ENCODE assay signal across 9 cellular contexts in genomic region chr6:163554032-163554431, GRCh38.
A peak's percentile ranks its signal among the peaks of the same experiment; 100 is the strongest.
DNase-seq lines count a peak whose midpoint lies in the region; ATAC-seq, FAIRE-seq and TF ChIP-seq lines count a peak whose summit lies in the region.
"Had no signal": no experiment of that assay in that cellular context is flagged by ENCODE, and none has a peak within 500 bp of the region (broad histone marks: within the 10 kb centered on the region; RNA-seq: fewer than 3 reads in every experiment).

No MANE protein-coding gene starts in this region.

- H3K27ac ChIP-seq in Panc1 (ENCODE audit: low read length) (no peak overlapping the region), left ventricle myocardium inferior (replicated peaks) (peak overlapping the region; percentile 13)

- TF ChIP-seq CTCF in Panc1 (IDR thresholded peaks at IDR 0.05): no peak
- TF ChIP-seq CTCF in left ventricle myocardium inferior (IDR thresholded peaks at IDR 0.05; ENCODE audit: borderline replicate concordance): no peak
- TF ChIP-seq CTCF in mucosa of descending colon (IDR thresholded peaks at IDR 0.05): no peak

- ATAC-seq in Panc1 (0 out of 2 replicates have a peak, but pooled peaks have one; percentile 48), sciatic nerve (peak; percentile 11), mucosa of descending colon (no peak), HG02759 (IDR thresholded peaks at IDR 0.05; ENCODE audit: unreplicated experiment) (no peak)

- peak; percentile 20 for FAIRE-seq in GM12891 (lab: Jason Lieb, UNC)

- intact Hi-C loops in Panc1 (cut with micrococcal nuclease; ENCODE audit: unreplicated experiment): loop anchor here (5.0 kb wide), 1 partner anchor 132 kb away; no protein-coding TSS in a partner anchor
- intact Hi-C loops in left ventricle myocardium inferior (cut with micrococcal nuclease): loop anchor here (10.0 kb wide), 1 partner anchor 109 kb away; no protein-coding TSS in a partner anchor
- intact Hi-C loops in sciatic nerve (cut with DNase I): loop anchor here (10.0 kb wide), 1 partner anchor 119 kb away; no protein-coding TSS in a partner anchor
- intact Hi-C loops in mucosa of descending colon (cut with DNase I, micrococcal nuclease): no loop called here

- H3K4me3 ChIP-seq in Panc1 (ENCODE audit: low read depth in 2 of 2, low read length in 2 of 2): no peak overlapping the region
- no peak overlapping the region for H3K4me3 ChIP-seq in left ventricle myocardium inferior
- H3K4me3 ChIP-seq in mucosa of descending colon: no peak overlapping the region

- in situ Hi-C loops in Panc1 (cut with HindIII; ENCODE audit: low pct_unique_long_range_greater_than_20kb, low sequenced_read_pairs): no loop called here

- H3K36me3 ChIP-seq in Panc1 (ENCODE audit: control insufficient read depth, insufficient read depth, low read length) (no peaks in the 10 kb centered on the region), left ventricle myocardium inferior (peaks cover 24% of the 10 kb centered on the region), mucosa of descending colon (ENCODE audit: low read depth) (no peaks in the 10 kb centered on the region)

- POLR2A ChIA-PET in Panc1 (lab: Charles Lee): interaction anchor here (0.5 kb wide), 1 partner anchor 218 kb away, joined by 4 read pairs; no protein-coding TSS in a partner anchor

- H3K9me3 ChIP-seq in Panc1 (ENCODE audit: control insufficient read depth, insufficient read depth, low read depth, low read length): no peaks in the 10 kb centered on the region
- peaks cover 6% of the 10 kb centered on the region for H3K9me3 ChIP-seq in left ventricle myocardium inferior (replicated peaks)
- no peaks in the 10 kb centered on the region for H3K9me3 ChIP-seq in mucosa of descending colon

- DNase-seq in GM12891 (ENCODE audit: insufficient read length, low spot score): no peak
- no peak for DNase-seq in Panc1 (ENCODE audit: low read depth, low spot score)
- no peak for DNase-seq in left ventricle myocardium inferior
- no peak for DNase-seq in sciatic nerve (ENCODE audit: low spot score)
- DNase-seq in mucosa of descending colon: no peak
- no peak for DNase-seq in stimulated activated CD8-positive, alpha-beta memory T cell treated with anti-CD3 and anti-CD28 coated beads, Interleukin-4, amount 100 ng/mL, for 48 hours
- DNase-seq: NCI-H2029, NCI-H510A had no signal

- no peaks in the 10 kb centered on the region for H3K4me1 ChIP-seq in Panc1 (ENCODE audit: control insufficient read depth, insufficient read depth, low read length)
- peaks cover 83% of the 10 kb centered on the region for H3K4me1 ChIP-seq in left ventricle myocardium inferior
- no peaks in the 10 kb centered on the region for H3K4me1 ChIP-seq in mucosa of descending colon (ENCODE audit: low read depth)

- CTCF ChIA-PET in Panc1 (lab: Charles Lee): no interaction called here

- no peaks in the 10 kb centered on the region for H3K27me3 ChIP-seq in Panc1 (ENCODE audit: control insufficient read depth, insufficient read depth, low read length)
- H3K27me3 ChIP-seq in left ventricle myocardium inferior (ENCODE audit: low read depth): no peaks in the 10 kb centered on the region

- BruUV-seq in Panc1 (replicated peaks; lab: Mats Ljungman, UMichigan): no TSS peak

- no peak for TF ChIP-seq POLR2A in GM12891 (IDR thresholded peaks at IDR 0.05; ENCODE audit: low read depth, low read length)

TF ChIP-seq in GM12891, 5 proteins besides CTCF, POLR2A, EP300 and RAD21:
- no peak for TF ChIP-seq TAF1 (IDR thresholded peaks at IDR 0.05; ENCODE audit: low read depth, low read length)
- TF ChIP-seq POLR2AphosphoS5 (IDR thresholded peaks at IDR 0.05; ENCODE audit: low read depth, low read length): no peak
- TF ChIP-seq SPI1 (IDR thresholded peaks at IDR 0.05; ENCODE audit: low read depth, low read length): no peak
- no peak for TF ChIP-seq PAX5 (IDR thresholded peaks at IDR 0.05; ENCODE audit: insufficient read depth, low read length, severe bottlenecking)
- no peak for TF ChIP-seq POU2F2 (IDR thresholded peaks at IDR 0.05; ENCODE audit: low read depth, low read length)

Comparison
In these comparisons a context has a peak if more than half of its experiments do, and no peak if none do; other contexts are left out.
1. ATAC-seq: peak in Panc1 (single experiment) and sciatic nerve (single experiment); none in mucosa of descending colon (single experiment) and HG02759 (single experiment).
2. intact Hi-C loops: an anchor here in Panc1 (5.0 kb wide), left ventricle myocardium inferior (10.0 kb wide) and sciatic nerve (10.0 kb wide); none called in mucosa of descending colon.